In genomic region chr7:28629216-28629848, GRCh38 we compare ENCODE assay signal across 15 cellular contexts.
A peak's percentile ranks its signal among the peaks of the same experiment; 100 is the strongest.
DNase-seq lines count a peak whose midpoint lies in the region; ATAC-seq and TF ChIP-seq lines count a peak whose summit lies in the region.
"Had no signal": no experiment of that assay in that cellular context is flagged by ENCODE, and none has a peak within 500 bp of the region (broad histone marks: within the 10 kb centered on the region; RNA-seq: fewer than 3 reads in every experiment).

No MANE protein-coding gene starts in this region.

- H3K4me3 Mint-ChIP-seq in naive thymus-derived CD4-positive, alpha-beta T cell = no peak overlapping the region

- no peak overlapping the region for H3K9ac ChIP-seq in neuronal stem cell (ENCODE audit: low read depth, low read length, poor library complexity)

- no peak overlapping the region for H3K23ac ChIP-seq in neuronal stem cell (ENCODE audit: low read depth, low read length, poor library complexity)

- no peak overlapping the region for H3K27ac Mint-ChIP-seq in naive thymus-derived CD4-positive, alpha-beta T cell
- H3K27ac Mint-ChIP-seq: activated naive CD4-positive, alpha-beta T cell treated with anti-CD3 and anti-CD28 coated beads, Interleukin-2, amount 50 U/mL, for 72 hours had no signal

- WGBS in right lobe of liver (ENCODE audit: insufficient coverage, low coverage, low lambda C conversion rate, missing lambda C conversion rate) = 40% methylated on average over 4 of the region's 4 CpGs
- WGBS in neuronal stem cell (ENCODE audit: extremely low coverage in 2 of 2, insufficient read length in 2 of 2, insufficient replicate concordance in 1 of 2), 2 donors = no CpG with 5 or more reads among the region's 4 CpGs

- H3K4me3 ChIP-seq in foreskin fibroblast (ENCODE audit: low read depth in 1 of 2, low read length in 2 of 2) = no peak overlapping the region
- no peak overlapping the region for H3K4me3 ChIP-seq in osteoblast (ENCODE audit: insufficient read depth, low read length)
- no peak overlapping the region for H3K4me3 ChIP-seq in right lobe of liver
- no peak overlapping the region for H3K4me3 ChIP-seq in neuronal stem cell (ENCODE audit: low read length in 2 of 2)
- no peak overlapping the region for H3K4me3 ChIP-seq in naive thymus-derived CD4-positive, alpha-beta T cell (ENCODE audit: low read length)
- H3K4me3 ChIP-seq: dorsolateral prefrontal cortex, left lung, SJSA1 had no signal

- H3K27ac ChIP-seq in osteoblast (ENCODE audit: low read depth, low read length) = peak overlapping the region; percentile 37
- no peak overlapping the region for H3K27ac ChIP-seq in right lobe of liver
- no peak overlapping the region for H3K27ac ChIP-seq in neuronal stem cell (replicated peaks; ENCODE audit: low read length)
- no peak overlapping the region for H3K27ac ChIP-seq in naive thymus-derived CD4-positive, alpha-beta T cell (ENCODE audit: low read depth, low read length)
- H3K27ac ChIP-seq: left lung, SJSA1 had no signal

- H3K4me1 Mint-ChIP-seq in naive thymus-derived CD4-positive, alpha-beta T cell = no peaks in the 10 kb centered on the region

- H4K91ac ChIP-seq in neuronal stem cell (ENCODE audit: low read depth, low read length, poor library complexity) = no peak overlapping the region

- H3K4me2 ChIP-seq in osteoblast (ENCODE audit: insufficient read depth, low read length) (peak overlapping the region; percentile 3), neuronal stem cell (ENCODE audit: insufficient read depth, low read length, poor library complexity, severe bottlenecking) (no peak overlapping the region)

- no peak overlapping the region for H4K8ac ChIP-seq in neuronal stem cell (ENCODE audit: low read depth, low read length)

- no peak overlapping the region for H2BK120ac ChIP-seq in neuronal stem cell (ENCODE audit: low read depth, low read length)

- peaks cover 48% of the 10 kb centered on the region for H3K4me1 ChIP-seq in osteoblast (ENCODE audit: insufficient read depth, low read length)
- no peaks in the 10 kb centered on the region for H3K4me1 ChIP-seq in right lobe of liver
- no peaks in the 10 kb centered on the region for H3K4me1 ChIP-seq in neuronal stem cell (ENCODE audit: control insufficient read depth in 2 of 2, insufficient read depth in 1 of 2, low read depth in 1 of 2, low read length in 2 of 2)
- no peaks in the 10 kb centered on the region for H3K4me1 ChIP-seq in naive thymus-derived CD4-positive, alpha-beta T cell (ENCODE audit: control insufficient read depth in 2 of 2, insufficient read depth in 2 of 2, low read length in 2 of 2)
- H3K4me1 ChIP-seq: SJSA1 had no signal

- peak; percentile 18 for DNase-seq in AG08396 (ENCODE audit: low spot score)
- peak; percentile 15 for DNase-seq in RKO (ENCODE audit: low spot score)
- DNase-seq in foreskin fibroblast = peak; percentile 84 to 90
- DNase-seq in osteoblast (ENCODE audit: insufficient read length, low spot score, missing footprints) = no peak
- DNase-seq in Kasumi-1 (lab: John Stamatoyannopoulos, UW) = no peak
- DNase-seq in right lobe of liver = no peak
- no peak for DNase-seq in neuronal stem cell (ENCODE audit: low spot score)
- DNase-seq in naive thymus-derived CD4-positive, alpha-beta T cell = no peak
- DNase-seq: ACHN; left lung; NCI-H2081 treated with DMSO at 0.1 percent for 48 hours; stimulated activated CD4-positive, alpha-beta T cell treated with anti-CD3 and anti-CD28 coated beads, Interleukin-1b, Interleukin-23, amount 100 ng/mL, for 48 hours had no signal

- no peaks in the 10 kb centered on the region for H3K36me3 Mint-ChIP-seq in naive thymus-derived CD4-positive, alpha-beta T cell
- H3K36me3 Mint-ChIP-seq: activated naive CD4-positive, alpha-beta T cell treated with anti-CD3 and anti-CD28 coated beads, Interleukin-2, amount 50 U/mL, for 72 hours had no signal

- H3K79me1 ChIP-seq in neuronal stem cell (ENCODE audit: low read depth, low read length) = no peaks in the 10 kb centered on the region

- TF ChIP-seq CTCF in foreskin fibroblast (IDR thresholded peaks at IDR 0.05; ENCODE audit: low read depth, low read length) (no peak), osteoblast (IDR thresholded peaks at IDR 0.05; ENCODE audit: extremely low read depth, low read depth, low read length) (no peak), right lobe of liver (IDR thresholded peaks at IDR 0.05) (no peak)

- intact Hi-C loops in right lobe of liver (cut with DNase I) = no loop called here
- intact Hi-C loops in naive thymus-derived CD4-positive, alpha-beta T cell (cut with micrococcal nuclease) = loop anchor here in 1 of 2 donors (5.0 kb wide), 1 partner anchor 332 kb away; no protein-coding TSS in a partner anchor

- no peak for TF ChIP-seq POLR2A in right lobe of liver (IDR thresholded peaks at IDR 0.05)

- no peaks in the 10 kb centered on the region for H4K20me1 ChIP-seq in osteoblast (ENCODE audit: insufficient read depth, low read length)

- no peaks in the 10 kb centered on the region for H3K9me3 ChIP-seq in osteoblast (ENCODE audit: low read depth, low read length)
- no peaks in the 10 kb centered on the region for H3K9me3 ChIP-seq in right lobe of liver
- H3K9me3 ChIP-seq in neuronal stem cell (replicated peaks in 1 of 2; ENCODE audit: control insufficient read depth in 2 of 2, insufficient read depth in 1 of 2, low read depth in 1 of 2, low read length in 2 of 2) = no peaks in the 10 kb centered on the region
- no peaks in the 10 kb centered on the region for H3K9me3 ChIP-seq in naive thymus-derived CD4-positive, alpha-beta T cell (ENCODE audit: control insufficient read depth in 2 of 3, low read length in 3 of 3)
- H3K9me3 ChIP-seq: left lung, SJSA1 had no signal

- H3K79me2 ChIP-seq in osteoblast (ENCODE audit: insufficient read depth, low read length) = no peaks in the 10 kb centered on the region

- no peak overlapping the region for H2BK15ac ChIP-seq in neuronal stem cell (ENCODE audit: low read length)

- H3K27me3 ChIP-seq in osteoblast (ENCODE audit: insufficient read depth, low read length) = no peaks in the 10 kb centered on the region
- H3K27me3 ChIP-seq in right lobe of liver = no peaks in the 10 kb centered on the region
- H3K27me3 ChIP-seq in neuronal stem cell (ENCODE audit: control insufficient read depth in 3 of 3, insufficient read depth in 3 of 3, low read depth in 1 of 3, low read length in 3 of 3) = no peaks in the 10 kb centered on the region
- no peaks in the 10 kb centered on the region for H3K27me3 ChIP-seq in naive thymus-derived CD4-positive, alpha-beta T cell (ENCODE audit: control insufficient read depth in 2 of 2, insufficient read depth in 2 of 2, low read length in 2 of 2)
- H3K27me3 ChIP-seq: dorsolateral prefrontal cortex, SJSA1 had no signal

- no peak overlapping the region for H3K18ac ChIP-seq in neuronal stem cell (ENCODE audit: low read length)

- H2AK5ac ChIP-seq in neuronal stem cell (ENCODE audit: low read depth, low read length) = no peak overlapping the region

- CTCF ChIA-PET in naive thymus-derived CD4-positive, alpha-beta T cell (lab: Charles Lee) = no interaction called here

- H3K9me3 Mint-ChIP-seq in naive thymus-derived CD4-positive, alpha-beta T cell = no peaks in the 10 kb centered on the region
- H3K9me3 Mint-ChIP-seq: activated naive CD4-positive, alpha-beta T cell treated with anti-CD3 and anti-CD28 coated beads, Interleukin-2, amount 50 U/mL, for 72 hours had no signal

- H3K27me3 Mint-ChIP-seq in naive thymus-derived CD4-positive, alpha-beta T cell = peaks cover 2 to 34% (median 28%) of the 10 kb centered on the region in 5 donors

- POLR2A ChIA-PET in naive thymus-derived CD4-positive, alpha-beta T cell (lab: Charles Lee) = no interaction called here

- no peak for ATAC-seq in right lobe of liver
- no peak for ATAC-seq in naive thymus-derived CD4-positive, alpha-beta T cell
- ATAC-seq: activated naive CD4-positive, alpha-beta T cell treated with anti-CD3 and anti-CD28 coated beads, Interleukin-2, amount 50 U/mL, for 72 hours; left lung had no signal

- no peaks in the 10 kb centered on the region for H3K36me3 ChIP-seq in osteoblast (ENCODE audit: insufficient read depth, low read length)
- no peaks in the 10 kb centered on the region for H3K36me3 ChIP-seq in right lobe of liver
- H3K36me3 ChIP-seq in neuronal stem cell (replicated peaks in 1 of 2; ENCODE audit: control insufficient read depth in 2 of 2, insufficient read depth in 2 of 2, low read length in 2 of 2) = no peaks in the 10 kb centered on the region
- no peaks in the 10 kb centered on the region for H3K36me3 ChIP-seq in naive thymus-derived CD4-positive, alpha-beta T cell (ENCODE audit: control insufficient read depth in 2 of 3, insufficient read depth in 3 of 3, low read length in 3 of 3)
- H3K36me3 ChIP-seq: left lung, SJSA1 had no signal

- H2BK5ac ChIP-seq in neuronal stem cell (ENCODE audit: low read length) = no peak overlapping the region

- H2AFZ ChIP-seq in osteoblast (ENCODE audit: low read length) (no peak overlapping the region), neuronal stem cell (ENCODE audit: low read length) (no peak overlapping the region)

- H2BK12ac ChIP-seq in neuronal stem cell (ENCODE audit: low read length) = no peak overlapping the region

- no peak overlapping the region for H3K4ac ChIP-seq in neuronal stem cell (ENCODE audit: low read length)

- no peak overlapping the region for H3K14ac ChIP-seq in neuronal stem cell (ENCODE audit: low read length)

Comparison
In these comparisons a context has a peak if more than half of its experiments do, and no peak if none do; other contexts are left out.
1. DNase-seq: peak in AG08396 (single experiment), RKO (single experiment) and foreskin fibroblast (2 of 2); none in osteoblast (single experiment), Kasumi-1 (0 of 2), right lobe of liver (0 of 3), neuronal stem cell (single experiment) and naive thymus-derived CD4-positive, alpha-beta T cell (0 of 9).